21 cellular contexts compared by ENCODE assay signal in genomic region chr16:70780546-70780945, GRCh38.
"Had no signal": no experiment of that assay in that cellular context is flagged by ENCODE, and none has a peak within 500 bp of the region (broad histone marks: within the 10 kb centered on the region; RNA-seq: fewer than 3 reads in every experiment).

No MANE protein-coding gene starts in this region.

- H3K9me3 ChIP-seq: SJSA1 had no signal

- H3K4me2 ChIP-seq: KMS-11 had no signal

- H3K9ac ChIP-seq: KMS-11 had no signal

- H3K4me3 ChIP-seq: K562, SJSA1, SK-N-MC had no signal

- DNase-seq: Kasumi-1, MM.1S, NCI-H1092 treated with DMSO at 0.1 percent for 48 hours, NCI-H1436, NCI-H187, NCI-H2029, NCI-H2081 treated with DMSO at 0.1 percent for 48 hours, NCI-H2171, NCI-H226, NCI-H446, NCI-H510A, NCI-H524 treated with DMSO at 0.1 percent for 48 hours, NCI-H69, NCI-H774, Right ventricle myocardium superior, RPMI8226, SIG-M5 had no signal

- H3K27me3 ChIP-seq: SJSA1 had no signal

- ATAC-seq: K562 had no signal

- H3K27ac ChIP-seq: KMS-11, SJSA1, SK-N-MC had no signal
